12 cellular contexts compared by ENCODE assay signal in the genomic region with DNA sequence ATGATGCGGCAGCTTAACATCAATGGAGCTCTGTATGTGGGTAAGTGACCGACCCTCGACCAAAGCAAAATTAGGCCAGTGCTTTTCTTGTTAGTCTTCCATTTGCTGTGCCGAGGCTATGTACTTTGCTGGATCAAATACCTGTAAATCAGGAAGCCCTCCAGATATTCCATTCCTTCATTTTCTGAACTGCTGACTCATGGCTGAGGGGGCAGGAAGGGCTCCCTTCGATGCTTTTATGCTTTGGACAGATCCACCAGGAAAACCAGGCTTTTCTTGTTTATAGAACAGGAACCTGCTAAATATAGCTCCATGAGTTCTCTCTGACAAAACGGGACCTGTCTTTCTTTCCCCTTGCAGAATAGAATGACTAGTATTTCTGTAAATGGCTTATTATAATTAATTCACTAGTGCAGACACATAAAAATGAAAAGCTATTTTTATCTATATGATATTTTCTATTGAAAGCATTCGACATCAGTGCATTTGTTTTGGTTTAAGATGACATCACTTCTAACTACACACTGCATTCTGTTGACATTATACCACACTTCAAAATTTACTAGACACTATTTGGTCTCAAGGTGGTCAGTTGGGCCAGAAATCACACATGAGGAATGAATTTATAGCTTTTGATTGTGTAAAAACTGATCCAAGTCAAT.
A peak's percentile ranks its signal among the peaks of the same experiment; 100 is the strongest.
DNase-seq lines count a peak whose midpoint lies in the region; ATAC-seq, FAIRE-seq and TF ChIP-seq lines count a peak whose summit lies in the region.
"Had no signal": no experiment of that assay in that cellular context is flagged by ENCODE, and none has a peak within 500 bp of the region (broad histone marks: within the 10 kb centered on the region; RNA-seq: fewer than 3 reads in every experiment).

No MANE protein-coding gene starts in this region.

- H3K18ac ChIP-seq in H1 (ENCODE audit: extremely low read depth, low read length) (no peak overlapping the region), H9 (ENCODE audit: insufficient read length, low read depth, low read length) (no peak overlapping the region)

- H3K4me3 Mint-ChIP-seq in nephron progenitor cell (no peak overlapping the region), H9 (no peak overlapping the region)
- H3K4me3 Mint-ChIP-seq: activated naive CD8-positive, alpha-beta T cell; memory B cell; type B pancreatic cell had no signal

- H3K4me2 ChIP-seq in H1 (ENCODE audit: insufficient read depth in 1 of 2, low read depth in 2 of 2, low read length in 2 of 2), result no peak overlapping the region
- H3K4me2 ChIP-seq in H9 (ENCODE audit: insufficient read depth, insufficient read length, low read length), result no peak overlapping the region

- H3K14ac ChIP-seq in H1 (ENCODE audit: insufficient read length) (no peak overlapping the region), H9 (ENCODE audit: insufficient read depth, low read length) (no peak overlapping the region)

- H3K27me3 ChIP-seq in right cardiac atrium (ENCODE audit: control insufficient read depth, insufficient read depth) (no peaks in the 10 kb centered on the region), H1 (replicated peaks in 1 of 4; ENCODE audit: control insufficient read depth in 3 of 4, extremely low read depth in 1 of 4, insufficient read depth in 3 of 4, low read length in 3 of 4) (no peaks in the 10 kb centered on the region), H9 (ENCODE audit: insufficient read depth, low read length) (no peaks in the 10 kb centered on the region)
- H3K27me3 ChIP-seq: dorsolateral prefrontal cortex had no signal

- H3K9ac ChIP-seq in H1 (replicated peaks in 1 of 4; ENCODE audit: extremely low read depth in 1 of 4, low read depth in 3 of 4, low read length in 3 of 4), result no peak overlapping the region
- H3K9ac ChIP-seq in H9 (ENCODE audit: extremely low read depth, insufficient read length, low read length), result no peak overlapping the region

- H3K4me3 ChIP-seq in right cardiac atrium (ENCODE audit: low read length) (no peak overlapping the region), H1 (ENCODE audit: extremely low read depth in 1 of 4, insufficient read depth in 2 of 4, low read depth in 3 of 4, low read length in 4 of 4) (no peak overlapping the region)
- H3K4me3 ChIP-seq: dorsolateral prefrontal cortex had no signal

- POLR2A ChIA-PET in H1 (lab: Charles Lee; ENCODE audit: partially characterized antibody), result no interaction called here

- H3K4ac ChIP-seq in H1 (replicated peaks; ENCODE audit: insufficient read length, low read depth, low read length) (no peak overlapping the region), H9 (ENCODE audit: low read depth, low read length) (no peak overlapping the region)

- no peaks in the 10 kb centered on the region for H3K9me3 Mint-ChIP-seq in nephron progenitor cell
- no peaks in the 10 kb centered on the region for H3K9me3 Mint-ChIP-seq in H9
- H3K9me3 Mint-ChIP-seq: memory B cell, type B pancreatic cell had no signal

- peaks cover 8% of the 10 kb centered on the region for H3K4me1 Mint-ChIP-seq in nephron progenitor cell
- H3K4me1 Mint-ChIP-seq in H9, result peaks cover 6 to 8% of the 10 kb centered on the region in 2 experiments
- H3K4me1 Mint-ChIP-seq: memory B cell had no signal

- H3K79me1 ChIP-seq in H1 (ENCODE audit: low read depth, low read length) (no peaks in the 10 kb centered on the region), H9 (ENCODE audit: insufficient read depth, low read depth, low read length, poor library complexity, severe bottlenecking) (no peaks in the 10 kb centered on the region)

- H2BK120ac ChIP-seq in H1 (replicated peaks; ENCODE audit: low read depth, low read length), result no peak overlapping the region
- H2BK120ac ChIP-seq in H9 (ENCODE audit: low read depth, low read length, poor library complexity, severe bottlenecking), result no peak overlapping the region

- H4K20me1 ChIP-seq in H1 (replicated peaks in 1 of 2; ENCODE audit: control insufficient read depth in 1 of 2, insufficient read depth in 2 of 2, low read length in 2 of 2) (no peaks in the 10 kb centered on the region), H9 (ENCODE audit: control insufficient read depth, insufficient read depth, insufficient read length) (no peaks in the 10 kb centered on the region)

- TF ChIP-seq RAD21 in H1 (IDR thresholded peaks at IDR 0.05 in 1 of 2, conservative IDR thresholded peaks at IDR 0.05 in 1 of 2; ENCODE audit: low read depth in 2 of 2, low read length in 2 of 2), result no peak

- peaks cover 3% of the 10 kb centered on the region for H3K27me3 Mint-ChIP-seq in nephron progenitor cell (ENCODE audit: low read depth, poor library complexity)
- peaks cover 4% of the 10 kb centered on the region for H3K27me3 Mint-ChIP-seq in H9 (ENCODE audit: low read depth)
- H3K27me3 Mint-ChIP-seq: type B pancreatic cell had no signal

- H2BK12ac ChIP-seq in H1 (ENCODE audit: low read depth, low read length), result no peak overlapping the region
- no peak overlapping the region for H2BK12ac ChIP-seq in H9 (ENCODE audit: insufficient read length, low read depth, low read length)

- H3K9me3 ChIP-seq in right cardiac atrium (ENCODE audit: control insufficient read depth, low read length) (no peaks in the 10 kb centered on the region), H1 (ENCODE audit: insufficient read depth in 2 of 2, low read depth in 1 of 2, low read length in 1 of 2) (no peaks in the 10 kb centered on the region), H9 (ENCODE audit: control insufficient read depth, low read depth, low read length) (no peaks in the 10 kb centered on the region)

- peaks cover 24% of the 10 kb centered on the region for H3K4me1 ChIP-seq in right cardiac atrium (ENCODE audit: control insufficient read depth, insufficient read depth, low read length)
- peaks cover 0 to 7% (median 2%) of the 10 kb centered on the region in 4 experiments; a peak in 3 of 7 replicates for H3K4me1 ChIP-seq in H1 (replicated peaks in 1 of 4; ENCODE audit: control insufficient read depth in 3 of 4, insufficient read depth in 4 of 4, low read length in 3 of 4)
- H3K4me1 ChIP-seq in H9 (ENCODE audit: insufficient read depth, low read length), result no peaks in the 10 kb centered on the region

- H3K79me2 ChIP-seq in H1 (ENCODE audit: control insufficient read depth in 1 of 2, insufficient read depth in 2 of 2, low read length in 2 of 2) (no peaks in the 10 kb centered on the region), H9 (ENCODE audit: insufficient read depth, low read length) (no peaks in the 10 kb centered on the region)

- TF ChIP-seq CTCF in H1 (IDR thresholded peaks at IDR 0.05; ENCODE audit: control extremely low read depth in 1 of 3, insufficient read depth in 1 of 3, low read depth in 1 of 3, low read length in 3 of 3) (no peak), nephron progenitor cell (IDR thresholded peaks at IDR 0.05) (no peak), H9 (conservative IDR thresholded peaks at IDR 0.05) (no peak)

- H2BK15ac ChIP-seq in H1 (ENCODE audit: low read length) (no peak overlapping the region), H9 (ENCODE audit: low read depth, low read length) (no peak overlapping the region)

- FAIRE-seq in H1 (lab: Jason Lieb, UNC), result no peak

- H3K36me3 ChIP-seq in H1 (ENCODE audit: control insufficient read depth in 2 of 4, insufficient read depth in 4 of 4, low read length in 3 of 4), result no peaks in the 10 kb centered on the region

- CTCF ChIA-PET in H1 (lab: Charles Lee; ENCODE audit: partially characterized antibody), result interaction anchor here (0.9 to 2.5 kb wide), 4 partner anchors 21 to 87 kb away, joined by 3 to 7 read pairs (median 4); no protein-coding TSS in a partner anchor

- 48% methylated on average over 7 of the region's 7 CpGs for WGBS in right cardiac atrium
- WGBS in H1 (ENCODE audit: extremely low coverage in 1 of 2, insufficient coverage in 1 of 2, insufficient read length in 1 of 2, insufficient replicate concordance in 2 of 2, low coverage in 1 of 2, low lambda C conversion rate in 2 of 2, missing lambda C conversion rate in 1 of 2), 2 experiments, result 93% methylated on average over 7 of the region's 7 CpGs; no CpG with 5 or more reads in 1 of the 2 experiments
- no CpG with 5 or more reads among the region's 7 CpGs for WGBS in H9 (ENCODE audit: extremely low coverage, insufficient read length, low lambda C conversion rate)

- no peak overlapping the region for H2AK5ac ChIP-seq in H1 (ENCODE audit: low read depth, low read length)
- H2AK5ac ChIP-seq in H9 (ENCODE audit: insufficient read length, low read length), result no peak overlapping the region

- H4K5ac ChIP-seq in H1 (ENCODE audit: insufficient read length, low read depth, low read length) (no peak overlapping the region), H9 (ENCODE audit: insufficient read length, low read depth, low read length) (no peak overlapping the region)

- H3K27ac ChIP-seq in right cardiac atrium (ENCODE audit: low read length) (peak overlapping the region; percentile 82), H1 (ENCODE audit: low read depth, low read length) (no peak overlapping the region), H9 (ENCODE audit: insufficient read length, low read depth, low read length) (no peak overlapping the region)

- H4K8ac ChIP-seq in H1 (ENCODE audit: extremely low read depth, insufficient read depth, low read length), result no peak overlapping the region
- H4K8ac ChIP-seq in H9 (replicated peaks; ENCODE audit: insufficient read length, low read depth, low read length), result no peak overlapping the region

- H3K23me2 ChIP-seq in H1 (ENCODE audit: low read depth, low read length), result no peaks in the 10 kb centered on the region
- no peaks in the 10 kb centered on the region for H3K23me2 ChIP-seq in H9 (ENCODE audit: insufficient read length, low read depth, low read length, poor library complexity, severe bottlenecking)

- no peak overlapping the region for H3T11ph ChIP-seq in H9 (ENCODE audit: low read length)

- no peak for TF ChIP-seq EP300 in H1 (IDR thresholded peaks at IDR 0.05; ENCODE audit: borderline replicate concordance in 1 of 2, low read depth in 2 of 2, low read length in 2 of 2)

- intact Hi-C loops in right cardiac atrium (cut with DNase I), result no loop called here
- intact Hi-C loops in Right ventricle myocardium inferior (cut with DNase I), result no loop called here
- intact Hi-C loops in head of caudate nucleus (cut with DNase I), result no loop called here

- H3K36me3 Mint-ChIP-seq in nephron progenitor cell (ENCODE audit: low read depth) (peaks cover 30% of the 10 kb centered on the region), H9 (ENCODE audit: insufficient read depth in 1 of 3, low read depth in 3 of 3) (no peaks in the 10 kb centered on the region; a peak in 1 of 7 replicates)
- H3K36me3 Mint-ChIP-seq: memory B cell, type B pancreatic cell had no signal

- H3K56ac ChIP-seq in H1 (replicated peaks; ENCODE audit: insufficient read length, low read depth, low read length) (no peak overlapping the region), H9 (ENCODE audit: insufficient read length, low read depth, low read length) (no peak overlapping the region)

- no peak for TF ChIP-seq POLR2A in H1 (IDR thresholded peaks at IDR 0.05; ENCODE audit: control extremely low read depth in 1 of 2, low read depth in 2 of 2, low read length in 2 of 2)

- H3K27ac Mint-ChIP-seq in nephron progenitor cell (peak overlapping the region; percentile 57), H9 (no peak overlapping the region; a peak in 1 of 7 replicates)
- H3K27ac Mint-ChIP-seq: activated naive CD8-positive, alpha-beta T cell; memory B cell; type B pancreatic cell had no signal

- H2BK5ac ChIP-seq in H1 (ENCODE audit: low read depth, low read length), result no peak overlapping the region
- no peak overlapping the region for H2BK5ac ChIP-seq in H9 (ENCODE audit: insufficient read length, low read length)

- DNase-seq in right cardiac atrium, result no peak
- DNase-seq in Right ventricle myocardium inferior (ENCODE audit: missing footprints), result no peak
- no peak for DNase-seq in H1 (ENCODE audit: low read depth in 1 of 2, low spot score in 2 of 2)
- DNase-seq in nephron progenitor cell, result no peak
- no peak for DNase-seq in head of caudate nucleus
- no peak for DNase-seq in H9
- DNase-seq: dorsolateral prefrontal cortex had no signal

- H3K23ac ChIP-seq in H1 (ENCODE audit: insufficient read length) (no peak overlapping the region), H9 (ENCODE audit: insufficient read length, low read depth, low read length) (no peak overlapping the region)

- no peak overlapping the region for H4K91ac ChIP-seq in H1 (replicated peaks; ENCODE audit: insufficient read length, low read length)
- H4K91ac ChIP-seq in H9 (ENCODE audit: insufficient read length, low read depth, low read length), result no peak overlapping the region

- H2AFZ ChIP-seq in H1 (ENCODE audit: low read length) (no peak overlapping the region), H9 (ENCODE audit: low read length) (no peak overlapping the region)

- no peak for ATAC-seq in right cardiac atrium
- ATAC-seq in Right ventricle myocardium inferior, result no peak
- no peak for ATAC-seq in HG03460 (IDR thresholded peaks at IDR 0.05; ENCODE audit: unreplicated experiment)
- ATAC-seq in GM18909 (IDR thresholded peaks at IDR 0.05; ENCODE audit: poor library complexity, unreplicated experiment), result no peak

- H2BK20ac ChIP-seq in H1 (ENCODE audit: low read length) (no peak overlapping the region), H9 (ENCODE audit: low read depth, low read length, poor library complexity, severe bottlenecking) (no peak overlapping the region)
